9 cellular contexts compared by ENCODE assay signal in the genomic region with DNA sequence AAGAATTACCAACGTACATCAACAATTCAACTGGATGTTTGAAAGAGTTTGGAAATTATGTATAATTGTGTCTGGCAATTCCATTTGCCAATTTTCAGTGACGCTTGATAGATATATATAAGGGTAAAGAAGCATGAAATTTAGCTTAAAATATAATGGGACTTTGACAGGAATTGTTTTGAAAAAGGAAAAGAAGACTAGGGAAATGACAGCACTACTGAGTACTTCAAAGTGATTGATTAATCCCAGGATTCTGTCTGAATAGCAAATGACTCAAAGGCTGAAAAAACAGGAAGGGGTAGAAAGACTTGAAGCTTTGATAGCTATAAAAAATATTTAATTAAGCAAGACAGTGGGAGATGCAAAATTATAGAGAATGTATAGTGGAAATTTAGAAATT.
"Had no signal": no experiment of that assay in that cellular context is flagged by ENCODE, and none has a peak within 500 bp of the region (broad histone marks: within the 10 kb centered on the region; RNA-seq: fewer than 3 reads in every experiment).

No MANE protein-coding gene starts in this region.

- H3K4me3 Mint-ChIP-seq: GM23338, H9, HFFc6 had no signal

- H3K4me1 Mint-ChIP-seq: GM23338 had no signal

- H3K27ac ChIP-seq: GM23248 had no signal

- H3K4me3 ChIP-seq: GM23248, GM23338, HAP-1 had no signal

- H3K9me3 ChIP-seq: HAP-1 had no signal

- ATAC-seq: GM23338, HCT116 had no signal

- H3K4me2 ChIP-seq: GM23338 had no signal

- H2AFZ ChIP-seq: GM23248, GM23338 had no signal

- H3K9ac ChIP-seq: GM23248 had no signal

- H3K27ac Mint-ChIP-seq: GM23338, HFFc6 had no signal

- H3K36me3 ChIP-seq: HAP-1 had no signal

- H3K4me1 ChIP-seq: HAP-1 had no signal

- DNase-seq: GM23248, GOT3, H7, H9, HCEC 1CT, HFFc6 had no signal
